12 cellular contexts compared by ENCODE assay signal in genomic region chr15:25784876-25785642, GRCh38.
DNase-seq lines count a peak whose midpoint lies in the region; ATAC-seq and FAIRE-seq lines count a peak whose summit lies in the region.
"Had no signal": no experiment of that assay in that cellular context is flagged by ENCODE, and none has a peak within 500 bp of the region (broad histone marks: within the 10 kb centered on the region; RNA-seq: fewer than 3 reads in every experiment).

No MANE protein-coding gene starts in this region.

- H3K27me3 Mint-ChIP-seq in activated naive CD8-positive, alpha-beta T cell, result no peaks in the 10 kb centered on the region
- H3K27me3 Mint-ChIP-seq in activated naive CD8-positive, alpha-beta T cell treated with anti-CD3 and anti-CD28 coated beads, Interleukin-2, amount 50 U/mL, for 24 hours, result no peaks in the 10 kb centered on the region

- peaks cover 43% of the 10 kb centered on the region for H3K4me1 Mint-ChIP-seq in activated naive CD8-positive, alpha-beta T cell (ENCODE audit: low read depth)
- H3K4me1 Mint-ChIP-seq in activated naive CD8-positive, alpha-beta T cell treated with anti-CD3 and anti-CD28 coated beads, Interleukin-2, amount 50 U/mL, for 24 hours, result peaks cover 57% of the 10 kb centered on the region

- no peak overlapping the region for H3K4me3 Mint-ChIP-seq in activated naive CD8-positive, alpha-beta T cell
- H3K4me3 Mint-ChIP-seq in activated naive CD8-positive, alpha-beta T cell treated with anti-CD3 and anti-CD28 coated beads, Interleukin-2, amount 50 U/mL, for 24 hours, result no peak overlapping the region
- H3K4me3 Mint-ChIP-seq: B cell had no signal

- FAIRE-seq in urothelium cell line (lab: Jason Lieb, UNC), result peak; percentile 13

- H3K4me1 ChIP-seq in adipocyte (ENCODE audit: control insufficient read depth, insufficient read depth, low read length), result peaks cover 55% of the 10 kb centered on the region

- peaks cover 4% of the 10 kb centered on the region for H3K36me3 Mint-ChIP-seq in activated naive CD8-positive, alpha-beta T cell
- H3K36me3 Mint-ChIP-seq in activated naive CD8-positive, alpha-beta T cell treated with anti-CD3 and anti-CD28 coated beads, Interleukin-2, amount 50 U/mL, for 24 hours (ENCODE audit: low read depth), result peaks cover 12% of the 10 kb centered on the region

- H3K9ac ChIP-seq in adipocyte (ENCODE audit: low read length), result peak overlapping the region; percentile 34

- no peak for DNase-seq in activated naive CD8-positive, alpha-beta T cell treated with anti-CD3 and anti-CD28 coated beads, Interleukin-2, amount 50 U/mL, for 24 hours
- DNase-seq in adipocyte (ENCODE audit: low read depth) (peak; percentile 35), iris pigment epithelial cell (ENCODE audit: low read depth) (peak; percentile 2), urothelium cell line (ENCODE audit: low spot score) (peak; percentile 25), inferior parietal cortex (ENCODE audit: extremely low spot score) (no peak), GM19240 (ENCODE audit: insufficient read length, low spot score) (no peak)
- DNase-seq: NCI-H1694, T-helper 1 cell, testis had no signal

- ATAC-seq in activated naive CD8-positive, alpha-beta T cell treated with anti-CD3 and anti-CD28 coated beads, Interleukin-2, amount 50 U/mL, for 24 hours, result no peak
- ATAC-seq in GM18511 (IDR thresholded peaks at IDR 0.05; ENCODE audit: unreplicated experiment), result no peak

- no peaks in the 10 kb centered on the region for H3K9me3 ChIP-seq in adipocyte (ENCODE audit: control insufficient read depth, low read length)
- H3K9me3 ChIP-seq: testis had no signal

- peak overlapping the region; percentile 11 for H3K27ac Mint-ChIP-seq in activated naive CD8-positive, alpha-beta T cell
- no peak overlapping the region for H3K27ac Mint-ChIP-seq in activated naive CD8-positive, alpha-beta T cell treated with anti-CD3 and anti-CD28 coated beads, Interleukin-2, amount 50 U/mL, for 24 hours
- H3K27ac Mint-ChIP-seq: B cell had no signal

- no peaks in the 10 kb centered on the region for H3K9me3 Mint-ChIP-seq in activated naive CD8-positive, alpha-beta T cell (ENCODE audit: low read depth)
- H3K9me3 Mint-ChIP-seq in activated naive CD8-positive, alpha-beta T cell treated with anti-CD3 and anti-CD28 coated beads, Interleukin-2, amount 50 U/mL, for 24 hours, result no peaks in the 10 kb centered on the region

- H3K4me3 ChIP-seq in adipocyte (ENCODE audit: low read length), result no peak overlapping the region
- H3K4me3 ChIP-seq: testis had no signal

- H3K27me3 ChIP-seq in adipocyte (replicated peaks; ENCODE audit: control insufficient read depth, insufficient read depth, low read length), result no peaks in the 10 kb centered on the region
- H3K27me3 ChIP-seq: testis had no signal

- H3K36me3 ChIP-seq in adipocyte (ENCODE audit: control insufficient read depth, insufficient read depth, low read length, severe bottlenecking), result peaks cover 7% of the 10 kb centered on the region

Comparison
In these comparisons a context has a peak if more than half of its experiments do, and no peak if none do; other contexts are left out.
1. DNase-seq: peak in adipocyte (single experiment), iris pigment epithelial cell (single experiment) and urothelium cell line (single experiment); none in activated naive CD8-positive, alpha-beta T cell treated with anti-CD3 and anti-CD28 coated beads, Interleukin-2, amount 50 U/mL, for 24 hours (single experiment), inferior parietal cortex (single experiment) and GM19240 (single experiment).